ENCODE assay signal across 8 cellular contexts in genomic region chr1:52927219-52928082, GRCh38. TPM values are rescaled to one million over a fixed set of nuclear protein-coding genes. Genes with fewer than 3 reads are reported as not detected.
DNase-seq lines count a peak whose midpoint lies in the region; ATAC-seq and TF ChIP-seq lines count a peak whose summit lies in the region.

Gene SCP2, plus strand, starts transcription at chr1:52927276. Its CDS starts 121 bp downstream, at chr1:52927397.

- no peaks in the 10 kb centered on the region for H3K9me3 Mint-ChIP-seq in activated CD4-positive, alpha-beta memory T cell treated with anti-CD3 and anti-CD28 coated beads, Interleukin-2, amount 10 ng/mL, durations not matched to agents 7 days and 5 days

- POLR2A ChIA-PET in GM10248 (lab: Yijun Ruan, JAX) = no interaction called here
- POLR2A ChIA-PET in activated CD4-positive, alpha-beta memory T cell treated with anti-CD3 and anti-CD28 coated beads, Interleukin-2, amount 10 ng/mL, durations not matched to agents 7 days and 5 days (lab: Charles Lee) = interaction anchor here (0.7 to 1.7 kb wide), 2 partner anchors 10 to 87 kb away, joined by 3 to 8 read pairs; no protein-coding TSS in a partner anchor

- H3K27ac ChIP-seq in duodenal mucosa (ENCODE audit: low read depth, low read length) (peak within 1 kb of the TSS; percentile 37), lower lobe of right lung (peak within 1 kb of the TSS; percentile 83)

- intact Hi-C loops in lower lobe of right lung (cut with DNase I) = no loop called here

- peak within 1 kb of the TSS; percentile 48 for H3K27ac Mint-ChIP-seq in activated CD4-positive, alpha-beta memory T cell treated with anti-CD3 and anti-CD28 coated beads, Interleukin-2, amount 10 ng/mL, durations not matched to agents 7 days and 5 days

- TF ChIP-seq CTCF in GM10248 (IDR thresholded peaks at IDR 0.05; ENCODE audit: control extremely low read depth, extremely low read depth, low read depth, missing control alignments) (no peak), lower lobe of right lung (IDR thresholded peaks at IDR 0.05) (no peak)

- no peaks in the 10 kb centered on the region for H3K36me3 Mint-ChIP-seq in activated CD4-positive, alpha-beta memory T cell treated with anti-CD3 and anti-CD28 coated beads, Interleukin-2, amount 10 ng/mL, durations not matched to agents 7 days and 5 days (ENCODE audit: low read depth)

- no peaks in the 10 kb centered on the region for H3K27me3 ChIP-seq in duodenal mucosa (ENCODE audit: control insufficient read depth in 1 of 2, insufficient read depth in 2 of 2, low read length in 2 of 2)
- H3K27me3 ChIP-seq in lower lobe of right lung (ENCODE audit: low read depth) = no peaks in the 10 kb centered on the region

- peaks cover 4% of the 10 kb centered on the region for H3K27me3 Mint-ChIP-seq in activated CD4-positive, alpha-beta memory T cell treated with anti-CD3 and anti-CD28 coated beads, Interleukin-2, amount 10 ng/mL, durations not matched to agents 7 days and 5 days

- H3K4me3 Mint-ChIP-seq in activated CD4-positive, alpha-beta memory T cell treated with anti-CD3 and anti-CD28 coated beads, Interleukin-2, amount 10 ng/mL, durations not matched to agents 7 days and 5 days = peak within 1 kb of the TSS; percentile 85

- H3K4me1 ChIP-seq in duodenal mucosa (ENCODE audit: control insufficient read depth in 1 of 2, insufficient read depth in 2 of 2, low read length in 2 of 2) (peaks cover 12 to 18% of the 10 kb centered on the region in 2 donors), lower lobe of right lung (peaks cover 23% of the 10 kb centered on the region)

- CTCF ChIA-PET in GM10248 (lab: Yijun Ruan, JAX) = interaction anchor here (1.0 to 1.3 kb wide), 3 partner anchors 20 to 198 kb away, joined by 3 to 4 read pairs (median 3); no protein-coding TSS in a partner anchor
- CTCF ChIA-PET in activated CD4-positive, alpha-beta memory T cell treated with anti-CD3 and anti-CD28 coated beads, Interleukin-2, amount 10 ng/mL, durations not matched to agents 7 days and 5 days (lab: Charles Lee) = interaction anchor here (0.8 to 1.0 kb wide), 3 partner anchors 9 to 255 kb away, joined by 3 to 6 read pairs (median 3); no protein-coding TSS in a partner anchor

- H3K9me3 ChIP-seq in duodenal mucosa (ENCODE audit: control insufficient read depth in 1 of 2, low read length in 2 of 2) (no peaks in the 10 kb centered on the region), lower lobe of right lung (no peaks in the 10 kb centered on the region)

- H3K9ac ChIP-seq in duodenal mucosa (ENCODE audit: low read depth in 1 of 2, low read length in 2 of 2) = peak within 1 kb of the TSS; percentile 72 to 86

- peaks cover 20% of the 10 kb centered on the region for H3K4me1 Mint-ChIP-seq in activated CD4-positive, alpha-beta memory T cell treated with anti-CD3 and anti-CD28 coated beads, Interleukin-2, amount 10 ng/mL, durations not matched to agents 7 days and 5 days

- no peaks in the 10 kb centered on the region for H3K36me3 ChIP-seq in duodenal mucosa (ENCODE audit: control insufficient read depth in 1 of 2, insufficient read depth in 2 of 2, low read length in 2 of 2)
- no peaks in the 10 kb centered on the region for H3K36me3 ChIP-seq in lower lobe of right lung

- DNase-seq in GM10248 (ENCODE audit: extremely low spot score) = peak; percentile 91
- DNase-seq in NCI-H345 (lab: John Stamatoyannopoulos, UW) = peak; percentile 68
- DNase-seq in activated CD4-positive, alpha-beta memory T cell treated with anti-CD3 and anti-CD28 coated beads, Interleukin-2, amount 10 ng/mL, durations not matched to agents 7 days and 5 days = peak; percentile 80
- DNase-seq in lower lobe of right lung = peak; percentile 88
- peak; percentile 65 to 71 for DNase-seq in stimulated activated CD4-positive, alpha-beta T cell treated with anti-CD3 and anti-CD28 coated beads, Interleukin-4, amount 100 ng/mL, for 48 hours (ENCODE audit: low read depth in 2 of 2)

- H3K4me3 ChIP-seq in duodenal mucosa (ENCODE audit: low read depth in 1 of 2, low read length in 2 of 2) (peak within 1 kb of the TSS; percentile 76 to 79), lower lobe of right lung (peak within 1 kb of the TSS; percentile 81)

- ATAC-seq in HG02885 (IDR thresholded peaks at IDR 0.05; ENCODE audit: poor library complexity, unreplicated experiment) (peak; percentile 68), lower lobe of right lung (peak; percentile 96 to 97), GM18870 (IDR thresholded peaks at IDR 0.05; ENCODE audit: unreplicated experiment) (no peak)

RNA-seq across cellular contexts. Expression of gene SCP2, which starts in this region (rescaled TPM):
- 10 to 100 TPM; 91.0 to 99.9 TPM for total RNA-seq in activated CD4-positive, alpha-beta memory T cell treated with anti-CD3 and anti-CD28 coated beads, Interleukin-2, amount 10 ng/mL, durations not matched to agents 7 days and 5 days
- 148 TPM for total RNA-seq in lower lobe of right lung
